Comparison of ENCODE assay signal across 1 cellular context in genomic region chr14:34023824-34024767, GRCh38.
TF ChIP-seq lines count a peak whose summit lies in the region.

No MANE protein-coding gene starts in this region.

TF ChIP-seq in HepG2, 621 proteins besides CTCF, POLR2A, EP300 and RAD21 (continued from another document and continues in another):
- TF ChIP-seq FUBP1 (CRISPR knock-in tag; IDR thresholded peaks at IDR 0.05; ENCODE audit: borderline replicate concordance) (0 out of 2 replicates have a peak, but pooled peaks have one; percentile 70), CC2D1A (CRISPR knock-in tag; IDR thresholded peaks at IDR 0.05) (peak; percentile 92; the same call in 1 of the 2 replicates), ZNF672 (CRISPR knock-in tag; IDR thresholded peaks at IDR 0.05) (no peak), MYC (CRISPR knock-in tag; IDR thresholded peaks at IDR 0.05; ENCODE audit: borderline replicate concordance) (peak; percentile 85; the same call in 1 of the 2 replicates), THYN1 (CRISPR knock-in tag; IDR thresholded peaks at IDR 0.05; ENCODE audit: borderline replicate concordance, low read depth) (0 out of 2 replicates have a peak, but pooled peaks have one; percentile 48), MXD1 (CRISPR knock-in tag; IDR thresholded peaks at IDR 0.05) (no peak), STAT5B (CRISPR knock-in tag; IDR thresholded peaks at IDR 0.05) (no peak), ZNF639 (CRISPR knock-in tag; conservative IDR thresholded peaks at IDR 0.05) (peak; percentile 28; the same call in 1 of the 2 replicates), ZNF646 (CRISPR knock-in tag; IDR thresholded peaks at IDR 0.05) (peak; percentile 92), ZSCAN29 (CRISPR knock-in tag; conservative IDR thresholded peaks at IDR 0.05) (peak; percentile 83; the same call in 1 of the 2 replicates), ELF3 (CRISPR knock-in tag; IDR thresholded peaks at IDR 0.05) (peak; percentile 78), FOXO4 (CRISPR knock-in tag; conservative IDR thresholded peaks at IDR 0.05) (no peak), ZNF292 (CRISPR knock-in tag; IDR thresholded peaks at IDR 0.05; ENCODE audit: borderline replicate concordance, low read depth) (peak; percentile 97), ZNF777 (CRISPR knock-in tag; IDR thresholded peaks at IDR 0.05) (no peak), HOXA7 (CRISPR knock-in tag; IDR thresholded peaks at IDR 0.05) (no peak), GATA4 (IDR thresholded peaks at IDR 0.05; ENCODE audit: borderline replicate concordance, low read depth) (peak; percentile 69; the same call in 1 of the 2 replicates), ZNF564 (CRISPR knock-in tag; IDR thresholded peaks at IDR 0.05) (no peak), TBL1XR1 (IDR thresholded peaks at IDR 0.05; ENCODE audit: borderline replicate concordance, low read length, partially characterized antibody) (peak; percentile 47), ZNF510 (CRISPR knock-in tag; IDR thresholded peaks at IDR 0.05; ENCODE audit: low read depth) (no peak), ESRRA (CRISPR knock-in tag; IDR thresholded peaks at IDR 0.05; ENCODE audit: low read depth) (peak; percentile 41; the same call in 1 of the 2 replicates), PITX1 (CRISPR knock-in tag; IDR thresholded peaks at IDR 0.05) (peak; percentile 92), MTF2 (CRISPR knock-in tag; IDR thresholded peaks at IDR 0.05; ENCODE audit: borderline replicate concordance) (no peak), ERF (CRISPR knock-in tag; IDR thresholded peaks at IDR 0.05) (peak; percentile 98), TCF7 (IDR thresholded peaks at IDR 0.05; ENCODE audit: low read depth) (peak; percentile 94), CSRNP1 (CRISPR knock-in tag; IDR thresholded peaks at IDR 0.05) (peak; percentile 70; the same call in 1 of the 2 replicates), MTA1 (CRISPR knock-in tag; IDR thresholded peaks at IDR 0.05; ENCODE audit: borderline replicate concordance) (peak; percentile 12; the same call in 1 of the 2 replicates), ZNF75D (CRISPR knock-in tag; IDR thresholded peaks at IDR 0.05; ENCODE audit: borderline replicate concordance) (no peak), ZNF552 (CRISPR knock-in tag; IDR thresholded peaks at IDR 0.05; ENCODE audit: borderline replicate concordance) (no peak), GLI4 (CRISPR knock-in tag; IDR thresholded peaks at IDR 0.05; ENCODE audit: borderline replicate concordance) (peak; percentile 40; the same call in 1 of the 2 replicates), JDP2 (CRISPR knock-in tag; IDR thresholded peaks at IDR 0.05; ENCODE audit: borderline replicate concordance) (no peak; the same call in 1 of the 2 replicates), KDM6A (CRISPR knock-in tag; IDR thresholded peaks at IDR 0.05; ENCODE audit: low read depth) (peak; percentile 92), NFYC (CRISPR knock-in tag; IDR thresholded peaks at IDR 0.05) (peak; percentile 24; the same call in 1 of the 2 replicates), ZNF431 (CRISPR knock-in tag; IDR thresholded peaks at IDR 0.05; ENCODE audit: borderline replicate concordance, low read depth) (no peak; the same call in 1 of the 2 replicates), ZMYM3 (CRISPR knock-in tag; IDR thresholded peaks at IDR 0.05) (no peak; the same call in 1 of the 2 replicates), ZNF441 (CRISPR knock-in tag; IDR thresholded peaks at IDR 0.05; ENCODE audit: borderline replicate concordance) (peak; percentile 62), POGK (CRISPR knock-in tag; conservative IDR thresholded peaks at IDR 0.05) (peak; percentile 74; the same call in 1 of the 2 replicates), ZBTB34 (CRISPR knock-in tag; IDR thresholded peaks at IDR 0.05) (peak; percentile 99), CBX5 (CRISPR knock-in tag; IDR thresholded peaks at IDR 0.05; ENCODE audit: borderline replicate concordance) (peak; percentile 96), ZBED4 (CRISPR knock-in tag; IDR thresholded peaks at IDR 0.05; ENCODE audit: borderline replicate concordance) (peak; percentile 66; the same call in 1 of the 2 replicates)
